8 cellular contexts compared by ENCODE assay signal in genomic region chr4:90126805-90127204, GRCh38. TPM values are rescaled to one million over a fixed set of nuclear protein-coding genes. Genes with fewer than 3 reads are reported as not detected.
A peak's percentile ranks its signal among the peaks of the same experiment; 100 is the strongest.
DNase-seq lines count a peak whose midpoint lies in the region; ATAC-seq and TF ChIP-seq lines count a peak whose summit lies in the region.

No MANE protein-coding gene starts in this region.

- H3K27me3 ChIP-seq in CD4-positive, alpha-beta T cell (ENCODE audit: control insufficient read depth, insufficient read depth, low read length): peaks cover 32% of the 10 kb centered on the region
- no peaks in the 10 kb centered on the region for H3K27me3 ChIP-seq in naive thymus-derived CD4-positive, alpha-beta T cell (ENCODE audit: control insufficient read depth in 2 of 2, insufficient read depth in 2 of 2, low read length in 2 of 2)

- H3K27me3 Mint-ChIP-seq in CD4-positive, alpha-beta T cell: peaks cover 62% of the 10 kb centered on the region
- no peaks in the 10 kb centered on the region for H3K27me3 Mint-ChIP-seq in IgD-negative memory B cell
- H3K27me3 Mint-ChIP-seq in naive thymus-derived CD4-positive, alpha-beta T cell: peaks cover 47 to 56% (median 51%) of the 10 kb centered on the region in 5 donors

- POLR2A ChIA-PET in CD4-positive, alpha-beta T cell (lab: Charles Lee): no interaction called here
- POLR2A ChIA-PET in naive thymus-derived CD4-positive, alpha-beta T cell (lab: Charles Lee): no interaction called here
- POLR2A ChIA-PET in HEK293T (lab: Yijun Ruan, JAX): no interaction called here

- DNase-seq in CD4-positive, alpha-beta T cell: no peak
- DNase-seq in coronary artery (ENCODE audit: low spot score) (no peak), COLO829 (ENCODE audit: low spot score) (no peak), NCI-H1092 treated with DMSO at 0.1 percent for 48 hours (lab: John Stamatoyannopoulos, UW) (no peak), HEK293T (ENCODE audit: extremely low spot score) (no peak)
- DNase-seq in naive thymus-derived CD4-positive, alpha-beta T cell: no peak

- H3K9me3 ChIP-seq in CD4-positive, alpha-beta T cell (ENCODE audit: control insufficient read depth, low read length): no peaks in the 10 kb centered on the region
- H3K9me3 ChIP-seq in naive thymus-derived CD4-positive, alpha-beta T cell (ENCODE audit: control insufficient read depth in 2 of 3, low read length in 3 of 3): no peaks in the 10 kb centered on the region

- no peaks in the 10 kb centered on the region for H3K9me3 Mint-ChIP-seq in CD4-positive, alpha-beta T cell
- H3K9me3 Mint-ChIP-seq in IgD-negative memory B cell: no peaks in the 10 kb centered on the region
- peaks cover 0 to 2% (median 0%) of the 10 kb centered on the region in 11 donors for H3K9me3 Mint-ChIP-seq in naive thymus-derived CD4-positive, alpha-beta T cell

- ATAC-seq in CD4-positive, alpha-beta T cell (ENCODE audit: poor library complexity): no peak
- ATAC-seq in naive thymus-derived CD4-positive, alpha-beta T cell: no peak
- ATAC-seq in HG02798 (IDR thresholded peaks at IDR 0.05; ENCODE audit: poor library complexity, unreplicated experiment): no peak

- H3K27ac ChIP-seq in CD4-positive, alpha-beta T cell (ENCODE audit: low read depth, low read length): no peak overlapping the region
- peak overlapping the region in 1 of 2 donors; percentile 68 for H3K27ac ChIP-seq in coronary artery
- H3K27ac ChIP-seq in naive thymus-derived CD4-positive, alpha-beta T cell (ENCODE audit: low read depth, low read length): no peak overlapping the region

- peak overlapping the region; percentile 60 for H3K4me3 Mint-ChIP-seq in CD4-positive, alpha-beta T cell
- peak overlapping the region; percentile 85 to 99 (median 94) for H3K4me3 Mint-ChIP-seq in IgD-negative memory B cell
- H3K4me3 Mint-ChIP-seq in naive thymus-derived CD4-positive, alpha-beta T cell: peak overlapping the region; percentile 4 to 82 (median 68)

- H3K36me3 Mint-ChIP-seq in CD4-positive, alpha-beta T cell (ENCODE audit: low read depth): no peaks in the 10 kb centered on the region
- no peaks in the 10 kb centered on the region for H3K36me3 Mint-ChIP-seq in IgD-negative memory B cell
- H3K36me3 Mint-ChIP-seq in naive thymus-derived CD4-positive, alpha-beta T cell: peaks cover 0 to 3% (median 0%) of the 10 kb centered on the region in 5 donors

- TF ChIP-seq CTCF in CD4-positive, alpha-beta T cell (IDR thresholded peaks at IDR 0.05): no peak
- TF ChIP-seq CTCF in coronary artery (IDR thresholded peaks at IDR 0.05): no peak

- H3K4me3 ChIP-seq in coronary artery: peak overlapping the region; percentile 83
- no peak overlapping the region for H3K4me3 ChIP-seq in naive thymus-derived CD4-positive, alpha-beta T cell (ENCODE audit: low read length)

- CTCF ChIA-PET in CD4-positive, alpha-beta T cell (lab: Charles Lee): no interaction called here
- CTCF ChIA-PET in naive thymus-derived CD4-positive, alpha-beta T cell (lab: Charles Lee): no interaction called here
- CTCF ChIA-PET in HEK293T (lab: Yijun Ruan, JAX): no interaction called here

- intact Hi-C loops in CD4-positive, alpha-beta T cell (cut with DNase I, micrococcal nuclease): no loop called here
- intact Hi-C loops in naive thymus-derived CD4-positive, alpha-beta T cell (cut with micrococcal nuclease): no loop called here

- no peaks in the 10 kb centered on the region for H3K36me3 ChIP-seq in naive thymus-derived CD4-positive, alpha-beta T cell (ENCODE audit: control insufficient read depth in 2 of 3, insufficient read depth in 3 of 3, low read length in 3 of 3)

- H3K27ac Mint-ChIP-seq in CD4-positive, alpha-beta T cell: no peak overlapping the region
- H3K27ac Mint-ChIP-seq in IgD-negative memory B cell: peak overlapping the region; percentile 72 to 98 (median 95)
- no peak overlapping the region for H3K27ac Mint-ChIP-seq in naive thymus-derived CD4-positive, alpha-beta T cell

- H3K4me1 ChIP-seq in naive thymus-derived CD4-positive, alpha-beta T cell (ENCODE audit: control insufficient read depth in 2 of 2, insufficient read depth in 2 of 2, low read length in 2 of 2): no peaks in the 10 kb centered on the region

- H3K4me1 Mint-ChIP-seq in CD4-positive, alpha-beta T cell (ENCODE audit: low read depth): peaks cover 25% of the 10 kb centered on the region
- peaks cover 0 to 16% (median 7%) of the 10 kb centered on the region in 3 donors for H3K4me1 Mint-ChIP-seq in IgD-negative memory B cell
- peaks cover 4 to 25% (median 22%) of the 10 kb centered on the region in 7 donors for H3K4me1 Mint-ChIP-seq in naive thymus-derived CD4-positive, alpha-beta T cell

TF ChIP-seq in HEK293T, 16 proteins besides CTCF, POLR2A, EP300 and RAD21:
- TF ChIP-seq NFRKB (IDR thresholded peaks at IDR 0.05) (no peak), BHLHE40 (IDR thresholded peaks at IDR 0.05; ENCODE audit: borderline replicate concordance) (no peak), FOXA1 (IDR thresholded peaks at IDR 0.05) (no peak), ARNT (IDR thresholded peaks at IDR 0.05) (no peak), TARDBP (IDR thresholded peaks at IDR 0.05) (no peak), LEF1 (IDR thresholded peaks at IDR 0.05; ENCODE audit: borderline replicate concordance) (no peak), CTBP1 (IDR thresholded peaks at IDR 0.05; ENCODE audit: borderline replicate concordance) (no peak), ZNF384 (IDR thresholded peaks at IDR 0.05) (no peak), L3MBTL2 (conservative IDR thresholded peaks at IDR 0.05) (no peak), PKNOX1 (IDR thresholded peaks at IDR 0.05) (no peak), ELF4 (IDR thresholded peaks at IDR 0.05) (no peak), FOXM1 (IDR thresholded peaks at IDR 0.05; ENCODE audit: borderline replicate concordance) (no peak), HDGF (IDR thresholded peaks at IDR 0.05; ENCODE audit: borderline replicate concordance) (no peak), SUZ12 (IDR thresholded peaks at IDR 0.05) (no peak), FOXK2 (IDR thresholded peaks at IDR 0.05) (no peak), SP1 (IDR thresholded peaks at IDR 0.05) (no peak)

RNA-seq across cellular contexts. Expression of gene CCSER1, which starts 0.4 kb away (rescaled TPM):
- under 1 TPM; 0.36 to 0.71 TPM for total RNA-seq in CD4-positive, alpha-beta T cell
- polyA plus RNA-seq in IgD-negative memory B cell: 4.7 TPM
- 1 to 10 TPM in 2 of 5 experiments, under 1 TPM in 2, not detected in 1; 0.30 to 4.0 (median 1.4) TPM for total RNA-seq in naive thymus-derived CD4-positive, alpha-beta T cell
- polyA plus RNA-seq in naive thymus-derived CD4-positive, alpha-beta T cell: not detected

Comparison
In these comparisons a context has a peak if more than half of its experiments do, and no peak if none do; other contexts are left out.
1. H3K27ac Mint-ChIP-seq: peak in IgD-negative memory B cell (3 of 3); none in CD4-positive, alpha-beta T cell (single experiment) and naive thymus-derived CD4-positive, alpha-beta T cell (0 of 9).
2. Peak in every context shown above with its lines, with median percentiles within 50 percentile points of each other: H3K4me3 Mint-ChIP-seq.